11 cellular contexts compared by ENCODE assay signal in genomic region chr11:48041877-48042698, GRCh38.
DNase-seq lines count a peak whose midpoint lies in the region; ATAC-seq and TF ChIP-seq lines count a peak whose summit lies in the region.
"Had no signal": no experiment of that assay in that cellular context is flagged by ENCODE, and none has a peak within 500 bp of the region (broad histone marks: within the 10 kb centered on the region; RNA-seq: fewer than 3 reads in every experiment).

No MANE protein-coding gene starts in this region.

- peaks cover 10% of the 10 kb centered on the region for H3K4me1 ChIP-seq in endodermal cell (ENCODE audit: control insufficient read depth, insufficient read depth, low read length)
- H3K4me1 ChIP-seq: colonic mucosa had no signal

- DNase-seq in T-helper 1 cell = no peak
- no peak for DNase-seq in activated CD4-positive, alpha-beta memory T cell treated with anti-CD3 and anti-CD28 coated beads for 36 hours
- peak; percentile 19 to 87 for DNase-seq in hippocampal formation (lab: John Stamatoyannopoulos, UW)
- no peak for DNase-seq in sciatic nerve (ENCODE audit: low spot score)
- no peak for DNase-seq in NCI-H748 treated with DMSO at 0.1 percent for 48 hours (lab: John Stamatoyannopoulos, UW)
- DNase-seq in glomerular visceral epithelial cell (ENCODE audit: extremely low spot score) = no peak
- no peak for DNase-seq in endodermal cell
- DNase-seq: 8988T, colonic mucosa, NCI-H187 had no signal

- H3K36me3 ChIP-seq in endodermal cell (ENCODE audit: control insufficient read depth, insufficient read depth, low read length) = no peaks in the 10 kb centered on the region
- H3K36me3 ChIP-seq: colonic mucosa had no signal

- peaks cover 25% of the 10 kb centered on the region for H3K36me3 Mint-ChIP-seq in T-helper 1 cell treated with Interleukin-12 subunit alpha and Interleukin-12 subunit beta and Interleukin-4 antibody, amounts not matched to agents 30 μg/mL and 1 μg/mL, for 36 hours (ENCODE audit: low read depth)
- peaks cover 6% of the 10 kb centered on the region for H3K36me3 Mint-ChIP-seq in activated CD4-positive, alpha-beta memory T cell treated with anti-CD3 and anti-CD28 coated beads for 36 hours
- no peaks in the 10 kb centered on the region for H3K36me3 Mint-ChIP-seq in endodermal cell (ENCODE audit: low read depth)

- WGBS in endodermal cell (ENCODE audit: insufficient coverage in 1 of 2, insufficient read length in 1 of 2), 2 experiments = 93 to 94% methylated on average over 3 to 5 of the region's 5 CpGs

- H3K4me1 Mint-ChIP-seq in T-helper 1 cell treated with Interleukin-12 subunit alpha and Interleukin-12 subunit beta and Interleukin-4 antibody, amounts not matched to agents 30 μg/mL and 1 μg/mL, for 36 hours (ENCODE audit: low read depth) = peaks cover 56% of the 10 kb centered on the region
- peaks cover 49% of the 10 kb centered on the region for H3K4me1 Mint-ChIP-seq in activated CD4-positive, alpha-beta memory T cell treated with anti-CD3 and anti-CD28 coated beads for 36 hours (ENCODE audit: low read depth)
- peaks cover 47% of the 10 kb centered on the region for H3K4me1 Mint-ChIP-seq in endodermal cell

- CTCF ChIA-PET in activated CD4-positive, alpha-beta memory T cell treated with anti-CD3 and anti-CD28 coated beads for 36 hours (lab: Charles Lee) = interaction anchor here (1.1 to 1.6 kb wide), 3 partner anchors 14 to 108 kb away, joined by 3 to 5 read pairs (median 4); no protein-coding TSS in a partner anchor

- no peak overlapping the region for H3K9ac ChIP-seq in endodermal cell (ENCODE audit: extremely low read depth, low read length, poor library complexity, severe bottlenecking)

- peak overlapping the region; percentile 52 for H3K4me3 Mint-ChIP-seq in T-helper 1 cell treated with Interleukin-12 subunit alpha and Interleukin-12 subunit beta and Interleukin-4 antibody, amounts not matched to agents 30 μg/mL and 1 μg/mL, for 36 hours
- H3K4me3 Mint-ChIP-seq in activated CD4-positive, alpha-beta memory T cell treated with anti-CD3 and anti-CD28 coated beads for 36 hours = no peak overlapping the region
- no peak overlapping the region for H3K4me3 Mint-ChIP-seq in endodermal cell

- H3K9me3 Mint-ChIP-seq in T-helper 1 cell treated with Interleukin-12 subunit alpha and Interleukin-12 subunit beta and Interleukin-4 antibody, amounts not matched to agents 30 μg/mL and 1 μg/mL, for 36 hours = no peaks in the 10 kb centered on the region
- no peaks in the 10 kb centered on the region for H3K9me3 Mint-ChIP-seq in activated CD4-positive, alpha-beta memory T cell treated with anti-CD3 and anti-CD28 coated beads for 36 hours
- H3K9me3 Mint-ChIP-seq in endodermal cell = no peaks in the 10 kb centered on the region

- no peaks in the 10 kb centered on the region for H3K27me3 Mint-ChIP-seq in T-helper 1 cell treated with Interleukin-12 subunit alpha and Interleukin-12 subunit beta and Interleukin-4 antibody, amounts not matched to agents 30 μg/mL and 1 μg/mL, for 36 hours (ENCODE audit: low read depth)
- no peaks in the 10 kb centered on the region for H3K27me3 Mint-ChIP-seq in activated CD4-positive, alpha-beta memory T cell treated with anti-CD3 and anti-CD28 coated beads for 36 hours
- H3K27me3 Mint-ChIP-seq in endodermal cell (ENCODE audit: insufficient read depth) = no peaks in the 10 kb centered on the region

- H3K27ac ChIP-seq in endodermal cell (ENCODE audit: low read depth, low read length) = no peak overlapping the region
- H3K27ac ChIP-seq: colonic mucosa had no signal

- peak; percentile 74 for ATAC-seq in sciatic nerve

- POLR2A ChIA-PET in activated CD4-positive, alpha-beta memory T cell treated with anti-CD3 and anti-CD28 coated beads for 36 hours (lab: Charles Lee) = interaction anchor here (0.6 kb wide), 1 partner anchor 110 kb away, joined by 4 read pairs; no protein-coding TSS in a partner anchor

- no peak for TF ChIP-seq CTCF in endodermal cell (conservative IDR thresholded peaks at IDR 0.05)

- H3K27me3 ChIP-seq in endodermal cell (ENCODE audit: control insufficient read depth, insufficient read depth, low read length, poor library complexity, severe bottlenecking) = no peaks in the 10 kb centered on the region
- H3K27me3 ChIP-seq: colonic mucosa had no signal

- intact Hi-C loops in activated CD4-positive, alpha-beta memory T cell treated with anti-CD3 and anti-CD28 coated beads for 36 hours (cut with micrococcal nuclease) = no loop called here
- intact Hi-C loops in sciatic nerve (cut with DNase I) = no loop called here

- no peak overlapping the region for H3K4me3 ChIP-seq in endodermal cell (ENCODE audit: low read length)
- H3K4me3 ChIP-seq: colonic mucosa had no signal

- no peaks in the 10 kb centered on the region for H3K9me3 ChIP-seq in endodermal cell (ENCODE audit: control insufficient read depth, low read length)
- H3K9me3 ChIP-seq: colonic mucosa had no signal

- H3K27ac Mint-ChIP-seq in T-helper 1 cell treated with Interleukin-12 subunit alpha and Interleukin-12 subunit beta and Interleukin-4 antibody, amounts not matched to agents 30 μg/mL and 1 μg/mL, for 36 hours = peak overlapping the region; percentile 71
- peak overlapping the region; percentile 46 for H3K27ac Mint-ChIP-seq in activated CD4-positive, alpha-beta memory T cell treated with anti-CD3 and anti-CD28 coated beads for 36 hours
- no peak overlapping the region for H3K27ac Mint-ChIP-seq in endodermal cell

Comparison
In these comparisons a context has a peak if more than half of its experiments do, and no peak if none do; other contexts are left out.
1. DNase-seq: peak in hippocampal formation (2 of 2); none in T-helper 1 cell (0 of 5), activated CD4-positive, alpha-beta memory T cell treated with anti-CD3 and anti-CD28 coated beads for 36 hours (single experiment), sciatic nerve (single experiment), NCI-H748 treated with DMSO at 0.1 percent for 48 hours (single experiment), glomerular visceral epithelial cell (single experiment) and endodermal cell (single experiment).